Comparison of ENCODE assay signal across 15 cellular contexts in the genomic region with DNA sequence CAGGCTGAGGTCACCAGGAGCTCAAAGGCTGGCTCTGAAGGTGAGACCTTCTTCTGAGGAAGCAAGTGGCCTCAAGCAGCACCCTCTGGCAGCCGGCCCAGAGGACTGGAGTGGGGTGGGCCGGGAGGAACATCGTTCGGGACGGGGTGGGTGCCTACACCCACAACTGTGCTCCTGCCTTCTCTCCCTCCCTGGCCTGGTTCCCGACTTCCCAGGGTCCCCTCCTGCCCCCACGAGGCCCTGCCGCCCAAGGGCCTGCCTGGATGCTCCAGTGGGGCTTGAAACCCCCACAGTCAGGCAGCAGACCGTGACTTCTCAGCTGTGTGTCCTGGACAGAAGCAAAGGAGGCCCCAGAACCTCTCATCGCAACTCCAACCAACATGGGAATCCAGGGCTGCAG.
"Had no signal": no experiment of that assay in that cellular context is flagged by ENCODE, and none has a peak within 500 bp of the region (broad histone marks: within the 10 kb centered on the region; RNA-seq: fewer than 3 reads in every experiment).

No MANE protein-coding gene starts in this region.

- H3K9ac ChIP-seq: neural progenitor cell had no signal

- H3K27ac ChIP-seq: colonic mucosa, esophagus muscularis mucosa, neural progenitor cell, pancreas, uterus had no signal

- H3K9me3 ChIP-seq: colonic mucosa, esophagus muscularis mucosa, pancreas, uterus had no signal

- H3K36me3 ChIP-seq: colonic mucosa, esophagus muscularis mucosa, neural progenitor cell, pancreas, uterus had no signal

- FAIRE-seq: keratinocyte, pancreas had no signal

- ATAC-seq: activated naive CD4-positive, alpha-beta T cell treated with anti-CD3 and anti-CD28 coated beads, Interleukin-2, amount 50 U/mL, for 72 hours; left ventricle myocardium superior; stimulated activated naive CD8-positive, alpha-beta T cell treated with anti-CD3 and anti-CD28 coated beads, Interleukin-15, amount 100 ng/mL, for 72 hours had no signal

- H3K27me3 ChIP-seq: colonic mucosa, neural progenitor cell, pancreas, uterus had no signal

- H3K4me3 ChIP-seq: colonic mucosa, esophagus muscularis mucosa, neural progenitor cell, pancreas, uterus had no signal

- DNase-seq: activated CD4-positive, alpha-beta T cell treated with anti-CD3 and anti-CD28 coated beads, Interleukin-2, amount 50 U/mL, for 48 hours; activated effector memory CD4-positive, alpha-beta T cell treated with anti-CD3 and anti-CD28 coated beads, Interleukin-2, amount 50 U/mL, for 16 hours; activated T-cell treated with anti-CD3 and anti-CD28 coated beads, Interleukin-2, amount 50 U/mL, for 24 hours; central memory CD4-positive, alpha-beta T cell; colonic mucosa; left ventricle myocardium superior; stimulated activated CD4-positive, alpha-beta T cell treated with anti-CD3 and anti-CD28 coated beads, Interleukin-1b, Interleukin-23, amount 100 ng/mL, for 48 hours; stimulated activated naive CD8-positive, alpha-beta T cell treated with anti-CD3 and anti-CD28 coated beads, Interleukin-15, amount 100 ng/mL, for 72 hours; T-helper 1 cell; uterus had no signal

- H3K4me1 ChIP-seq: colonic mucosa, pancreas, uterus had no signal
